In genomic region chrX:103688949-103689348, GRCh38 we compare ENCODE assay signal across 9 cellular contexts. TPM values are rescaled to one million over a fixed set of nuclear protein-coding genes. Genes with fewer than 3 reads are reported as not detected.
DNase-seq lines count a peak whose midpoint lies in the region; ATAC-seq, FAIRE-seq and TF ChIP-seq lines count a peak whose summit lies in the region.
"Had no signal": no experiment of that assay in that cellular context is flagged by ENCODE, and none has a peak within 500 bp of the region (broad histone marks: within the 10 kb centered on the region; RNA-seq: fewer than 3 reads in every experiment).

No MANE protein-coding gene starts in this region.

- H3K79me2 ChIP-seq in keratinocyte (ENCODE audit: control insufficient read depth, insufficient read depth, low read length), result peaks cover 23% of the 10 kb centered on the region

- DNase-seq in NCI-H82 (lab: John Stamatoyannopoulos, UW) (peak; percentile 57), NCI-H82 treated with DMSO at 0.1 percent for 48 hours (lab: John Stamatoyannopoulos, UW; ENCODE audit: unreplicated experiment) (no peak), NCI-H1417 (lab: John Stamatoyannopoulos, UW) (peak; percentile 19 to 61 (median 36)), keratinocyte (ENCODE audit: low read depth, low spot score) (no peak), upper lobe of right lung (no peak)
- no peak for DNase-seq in activated T-helper 1 cell treated with anti-CD3 and anti-CD28 coated beads, Interleukin-12 subunit alpha, Interleukin-12 subunit beta, Interleukin-2, Interleukin-4 antibody, amounts not matched to agents 30 ng/mL and 10 ng/mL and 1 ng/mL, durations not matched to agents 14 hours and 24 hours and 36 hours (ENCODE audit: low spot score)

- intact Hi-C loops in activated T-helper 1 cell treated with anti-CD3 and anti-CD28 coated beads, Interleukin-12 subunit alpha, Interleukin-12 subunit beta, Interleukin-2, Interleukin-4 antibody, amounts not matched to agents 30 ng/mL and 10 ng/mL and 1 ng/mL, durations not matched to agents 14 hours and 24 hours and 36 hours (cut with micrococcal nuclease), result loop anchor here (1.0 kb wide), 2 partner anchors 128 to 156 kb away; no protein-coding TSS in a partner anchor
- intact Hi-C loops in upper lobe of right lung (cut with DNase I), result no loop called here

- H3K9me3 ChIP-seq in keratinocyte (ENCODE audit: control insufficient read depth, low read depth, low read length) (no peaks in the 10 kb centered on the region), upper lobe of right lung (no peaks in the 10 kb centered on the region)

- no peak overlapping the region for H3K27ac Mint-ChIP-seq in activated T-helper 1 cell treated with anti-CD3 and anti-CD28 coated beads, Interleukin-12 subunit alpha, Interleukin-12 subunit beta, Interleukin-2, Interleukin-4 antibody, amounts not matched to agents 30 ng/mL and 10 ng/mL and 1 ng/mL, durations not matched to agents 14 hours and 24 hours and 36 hours
- H3K27ac Mint-ChIP-seq: CD8-positive, alpha-beta memory T cell had no signal

- peaks cover 7% of the 10 kb centered on the region for H3K4me1 Mint-ChIP-seq in activated T-helper 1 cell treated with anti-CD3 and anti-CD28 coated beads, Interleukin-12 subunit alpha, Interleukin-12 subunit beta, Interleukin-2, Interleukin-4 antibody, amounts not matched to agents 30 ng/mL and 10 ng/mL and 1 ng/mL, durations not matched to agents 14 hours and 24 hours and 36 hours (ENCODE audit: low read depth)

- no peak for ATAC-seq in upper lobe of right lung
- ATAC-seq in GM19397 (IDR thresholded peaks at IDR 0.05; ENCODE audit: unreplicated experiment), result no peak
- no peak for ATAC-seq in esophagus mucosa

- H3K9ac ChIP-seq in keratinocyte (ENCODE audit: control insufficient read depth, extremely low read depth, insufficient read depth, low read length), result no peak overlapping the region

- no peaks in the 10 kb centered on the region for H3K4me1 ChIP-seq in keratinocyte (ENCODE audit: control insufficient read depth, extremely low read depth, insufficient read depth, low read length)
- no peaks in the 10 kb centered on the region for H3K4me1 ChIP-seq in upper lobe of right lung

- dilution Hi-C loops in keratinocyte (cut with MboI; ENCODE audit: extremely low pct_ligation_motif_present, low sequenced_read_pairs), result no loop called here

- FAIRE-seq in keratinocyte (lab: Jason Lieb, UNC), result peak; percentile 67

- peak in 2 of 3 experiments; percentile 50 to 61 for TF ChIP-seq CTCF in keratinocyte (optimal IDR thresholded peaks at IDR 0.05 in 1 of 3, IDR thresholded peaks at IDR 0.05 in 1 of 3, conservative IDR thresholded peaks at IDR 0.05 in 1 of 3; ENCODE audit: extremely low read depth in 1 of 3, insufficient read depth in 2 of 3, low read length in 3 of 3)
- TF ChIP-seq CTCF in upper lobe of right lung (IDR thresholded peaks at IDR 0.05), result peak; percentile 61

- no peak overlapping the region for H3K4me3 ChIP-seq in keratinocyte (ENCODE audit: control insufficient read depth in 2 of 3, extremely low read depth in 1 of 3, insufficient read depth in 2 of 3, low read depth in 1 of 3, low read length in 3 of 3)
- H3K4me3 ChIP-seq in upper lobe of right lung, result no peak overlapping the region

- no peaks in the 10 kb centered on the region for H3K9me1 ChIP-seq in keratinocyte (ENCODE audit: control insufficient read depth, extremely low read depth, insufficient read depth, low read length)

- no peak overlapping the region for H3K27ac ChIP-seq in keratinocyte (ENCODE audit: control insufficient read depth, insufficient read depth, low read length)
- H3K27ac ChIP-seq in upper lobe of right lung, result no peak overlapping the region

- H3K4me2 ChIP-seq in keratinocyte (ENCODE audit: control insufficient read depth, extremely low read depth, insufficient read depth, low read depth, low read length), result no peak overlapping the region

- H3K27me3 ChIP-seq in keratinocyte (ENCODE audit: control insufficient read depth, extremely low read depth, insufficient read depth, low read length), result no peaks in the 10 kb centered on the region
- no peaks in the 10 kb centered on the region for H3K27me3 ChIP-seq in upper lobe of right lung

- H3K36me3 ChIP-seq in keratinocyte (ENCODE audit: control insufficient read depth in 2 of 2, extremely low read depth in 1 of 2, insufficient read depth in 2 of 2, low read length in 2 of 2) (peaks cover under 1 to 5% of the 10 kb centered on the region in 2 experiments), upper lobe of right lung (peaks cover 10% of the 10 kb centered on the region)

- H3K9me3 Mint-ChIP-seq in activated T-helper 1 cell treated with anti-CD3 and anti-CD28 coated beads, Interleukin-12 subunit alpha, Interleukin-12 subunit beta, Interleukin-2, Interleukin-4 antibody, amounts not matched to agents 30 ng/mL and 10 ng/mL and 1 ng/mL, durations not matched to agents 14 hours and 24 hours and 36 hours, result no peaks in the 10 kb centered on the region
- H3K9me3 Mint-ChIP-seq: CD8-positive, alpha-beta memory T cell had no signal

- H3K36me3 Mint-ChIP-seq in activated T-helper 1 cell treated with anti-CD3 and anti-CD28 coated beads, Interleukin-12 subunit alpha, Interleukin-12 subunit beta, Interleukin-2, Interleukin-4 antibody, amounts not matched to agents 30 ng/mL and 10 ng/mL and 1 ng/mL, durations not matched to agents 14 hours and 24 hours and 36 hours (ENCODE audit: low read depth), result peaks cover 9% of the 10 kb centered on the region

- H4K20me1 ChIP-seq in keratinocyte (ENCODE audit: control insufficient read depth, extremely low read depth, insufficient read depth, low read length), result peaks cover under 1% of the 10 kb centered on the region

- peak overlapping the region; percentile 33 for H3K4me3 Mint-ChIP-seq in activated T-helper 1 cell treated with anti-CD3 and anti-CD28 coated beads, Interleukin-12 subunit alpha, Interleukin-12 subunit beta, Interleukin-2, Interleukin-4 antibody, amounts not matched to agents 30 ng/mL and 10 ng/mL and 1 ng/mL, durations not matched to agents 14 hours and 24 hours and 36 hours

- no peak overlapping the region for H2AFZ ChIP-seq in keratinocyte (ENCODE audit: control insufficient read depth, low read length)

- H3K27me3 Mint-ChIP-seq in activated T-helper 1 cell treated with anti-CD3 and anti-CD28 coated beads, Interleukin-12 subunit alpha, Interleukin-12 subunit beta, Interleukin-2, Interleukin-4 antibody, amounts not matched to agents 30 ng/mL and 10 ng/mL and 1 ng/mL, durations not matched to agents 14 hours and 24 hours and 36 hours (ENCODE audit: insufficient read depth), result no peaks in the 10 kb centered on the region

RNA-seq across cellular contexts. Expression of gene MORF4L2, which starts 2.5 kb away (rescaled TPM):
- total RNA-seq in activated T-helper 1 cell treated with anti-CD3 and anti-CD28 coated beads, Interleukin-12 subunit alpha, Interleukin-12 subunit beta, Interleukin-2, Interleukin-4 antibody, amounts not matched to agents 30 ng/mL and 10 ng/mL and 1 ng/mL, durations not matched to agents 14 hours and 24 hours and 36 hours, result 225 and 229 TPM in 2 replicates
- polyA plus RNA-seq in keratinocyte, result 450 to 659 TPM (median 648 TPM) in 3 replicates
- polyA plus RNA-seq in keratinocyte (2011; ENCODE audit: low read depth), result 350 TPM
- polyA plus RNA-seq in keratinocyte (2011; cell fraction: cytosol; rRNA removed), result 360 and 552 TPM in 2 replicates
- polyA plus RNA-seq in keratinocyte (2011; cell fraction: nucleus; rRNA removed), result 590 and 762 TPM in 2 replicates
- polyA plus RNA-seq in keratinocyte (2012; ENCODE audit: low replicate concordance), result 311 and 470 TPM in 2 replicates
- 76.9 to 236 TPM (median 205 TPM) in 3 replicates for polyA minus RNA-seq in keratinocyte
- 177 TPM for polyA minus RNA-seq in keratinocyte (2011; cell fraction: cytosol; rRNA and poly(A)+ RNA removed)
- 126 and 283 TPM in 2 replicates for polyA minus RNA-seq in keratinocyte (2011; cell fraction: nucleus; rRNA and poly(A)+ RNA removed)
- total RNA-seq in upper lobe of right lung, result 185 TPM
- 166 TPM for total RNA-seq in esophagus mucosa

RNA-seq across cellular contexts. Expression of gene TMEM31, which starts 21.8 kb away (rescaled TPM):
- total RNA-seq in activated T-helper 1 cell treated with anti-CD3 and anti-CD28 coated beads, Interleukin-12 subunit alpha, Interleukin-12 subunit beta, Interleukin-2, Interleukin-4 antibody, amounts not matched to agents 30 ng/mL and 10 ng/mL and 1 ng/mL, durations not matched to agents 14 hours and 24 hours and 36 hours, result not detected in 2 replicates
- polyA plus RNA-seq in keratinocyte, result not detected in 3 replicates
- polyA plus RNA-seq in keratinocyte (2011; ENCODE audit: low read depth), result not detected
- polyA plus RNA-seq in keratinocyte (2011; cell fraction: cytosol; rRNA removed), result 0.16 TPM in 1 of 2 replicates, not detected in the other
- polyA plus RNA-seq in keratinocyte (2011; cell fraction: nucleus; rRNA removed), result not detected in 2 replicates
- polyA plus RNA-seq in keratinocyte (2012; ENCODE audit: low replicate concordance), result 0.34 TPM in 1 of 2 replicates, not detected in the other
- polyA minus RNA-seq in keratinocyte, result not detected in 3 replicates
- polyA minus RNA-seq in keratinocyte (2011; cell fraction: cytosol; rRNA and poly(A)+ RNA removed), result not detected
- not detected in 2 replicates for polyA minus RNA-seq in keratinocyte (2011; cell fraction: nucleus; rRNA and poly(A)+ RNA removed)
- total RNA-seq in upper lobe of right lung (not detected), esophagus mucosa (not detected)
- total RNA-seq: CD8-positive, alpha-beta memory T cell had no signal
- polyA plus RNA-seq: CD8-positive, alpha-beta memory T cell had no signal

Comparison
In these comparisons a context has a peak if more than half of its experiments do, and no peak if none do; other contexts are left out.
1. DNase-seq: peak in NCI-H82 (single experiment) and NCI-H1417 (3 of 3); none in NCI-H82 treated with DMSO at 0.1 percent for 48 hours (single experiment), activated T-helper 1 cell treated with anti-CD3 and anti-CD28 coated beads, Interleukin-12 subunit alpha, Interleukin-12 subunit beta, Interleukin-2, Interleukin-4 antibody, amounts not matched to agents 30 ng/mL and 10 ng/mL and 1 ng/mL, durations not matched to agents 14 hours and 24 hours and 36 hours (single experiment), keratinocyte (single experiment) and upper lobe of right lung (single experiment).